ENCODE assay signal across 2 cellular contexts in genomic region chr19:35213678-35214632, GRCh38.
TF ChIP-seq lines count a peak whose summit lies in the region.

No MANE protein-coding gene starts in this region.

TF ChIP-seq in liver, 16 proteins besides CTCF, POLR2A, EP300 and RAD21:
- TF ChIP-seq NR2F2 (IDR thresholded peaks at IDR 0.05) (peak; percentile 29), SP1 (IDR thresholded peaks at IDR 0.05) (peak; percentile 45), MAX (IDR thresholded peaks at IDR 0.05) (no peak)
TF ChIP-seq in liver: peak in this region for 2.

TF ChIP-seq in HepG2, 621 proteins besides CTCF, POLR2A, EP300 and RAD21:
- TF ChIP-seq NAIF1 (CRISPR knock-in tag; IDR thresholded peaks at IDR 0.05; ENCODE audit: borderline replicate concordance) (no peak), ZGPAT (CRISPR knock-in tag; IDR thresholded peaks at IDR 0.05) (no peak), MYNN (CRISPR knock-in tag; IDR thresholded peaks at IDR 0.05; ENCODE audit: low read depth) (no peak), BCL3 (CRISPR knock-in tag; IDR thresholded peaks at IDR 0.05) (no peak), ZSCAN22 (CRISPR knock-in tag; IDR thresholded peaks at IDR 0.05) (no peak), ZFP82 (CRISPR knock-in tag; IDR thresholded peaks at IDR 0.05; ENCODE audit: borderline replicate concordance) (no peak), ZNF724P (CRISPR knock-in tag; IDR thresholded peaks at IDR 0.05; ENCODE audit: borderline replicate concordance) (no peak), CBX1 (IDR thresholded peaks at IDR 0.05; ENCODE audit: low read depth) (no peak), TBX3 (IDR thresholded peaks at IDR 0.05; ENCODE audit: borderline replicate concordance) (no peak), ZFP91 (CRISPR knock-in tag; IDR thresholded peaks at IDR 0.05; ENCODE audit: borderline replicate concordance) (no peak), ZNF446 (CRISPR knock-in tag; IDR thresholded peaks at IDR 0.05) (no peak)
